8 cellular contexts compared by ENCODE assay signal in genomic region chr11:9613118-9613829, GRCh38. TPM values are rescaled to one million over a fixed set of nuclear protein-coding genes. Genes with fewer than 3 reads are reported as not detected.
A peak's percentile ranks its signal among the peaks of the same experiment; 100 is the strongest.
DNase-seq lines count a peak whose midpoint lies in the region; ATAC-seq and TF ChIP-seq lines count a peak whose summit lies in the region.

No MANE protein-coding gene starts in this region.

- no peaks in the 10 kb centered on the region for H3K36me3 Mint-ChIP-seq in neural progenitor cell

- H3K79me2 ChIP-seq in Loucy (ENCODE audit: insufficient read depth, low read length) (no peaks in the 10 kb centered on the region), neural progenitor cell (ENCODE audit: low read depth) (no peaks in the 10 kb centered on the region)

- peak overlapping the region; percentile 95 for H3K4me2 ChIP-seq in Loucy (ENCODE audit: low read depth, low read length, poor library complexity, severe bottlenecking)
- peak overlapping the region; percentile 81 for H3K4me2 ChIP-seq in neural progenitor cell

- TF ChIP-seq CTCF in Loucy (conservative IDR thresholded peaks at IDR 0.05; ENCODE audit: low read length) (peak; percentile 99), foreskin keratinocyte (conservative IDR thresholded peaks at IDR 0.05) (peak; percentile 99), neural progenitor cell (IDR thresholded peaks at IDR 0.05) (peak; percentile 94)

- peak overlapping the region; percentile 78 for H3K27ac Mint-ChIP-seq in neural progenitor cell

- H3K9me3 ChIP-seq in Loucy (ENCODE audit: insufficient read depth, low read depth, low read length) (no peaks in the 10 kb centered on the region), neural progenitor cell (ENCODE audit: low read depth) (no peaks in the 10 kb centered on the region)

- peak overlapping the region; percentile 90 for H3K4me3 ChIP-seq in Loucy (ENCODE audit: low read length, poor library complexity, severe bottlenecking)
- peak overlapping the region; percentile 47 for H3K4me3 ChIP-seq in neural progenitor cell

- H3K9ac ChIP-seq in Loucy (ENCODE audit: low read depth, low read length, poor library complexity, severe bottlenecking), result peak overlapping the region; percentile 77
- no peak overlapping the region for H3K9ac ChIP-seq in neural progenitor cell

- H2AFZ ChIP-seq in Loucy (ENCODE audit: low read length), result peak overlapping the region; percentile 93
- H2AFZ ChIP-seq in neural progenitor cell (replicated peaks), result peak overlapping the region; percentile 90

- H3K27me3 Mint-ChIP-seq in neural progenitor cell (ENCODE audit: insufficient read depth, low read depth), result peaks cover 4% of the 10 kb centered on the region

- H3K4me1 Mint-ChIP-seq in neural progenitor cell, result peaks cover 16% of the 10 kb centered on the region

- H3K36me3 ChIP-seq in Loucy (ENCODE audit: insufficient read depth, low read length) (no peaks in the 10 kb centered on the region), neural progenitor cell (no peaks in the 10 kb centered on the region)

- H4K20me1 ChIP-seq in Loucy (ENCODE audit: insufficient read depth, low read length, poor library complexity, severe bottlenecking), result no peaks in the 10 kb centered on the region
- H4K20me1 ChIP-seq in neural progenitor cell (ENCODE audit: low read depth), result no peaks in the 10 kb centered on the region

- H3F3A ChIP-seq in Loucy (ENCODE audit: low read depth), result no peaks in the 10 kb centered on the region
- peaks cover 23% of the 10 kb centered on the region for H3F3A ChIP-seq in neural progenitor cell (ENCODE audit: low read depth)

- ATAC-seq in foreskin keratinocyte, result peak; percentile 72

- DNase-seq in ELF-1 (ENCODE audit: low read depth, low spot score) (peak; percentile 96), GOT3 (lab: John Stamatoyannopoulos, UW) (peak; percentile 56), SHP77 (lab: John Stamatoyannopoulos, UW) (peak; percentile 63 to 69), foreskin keratinocyte (peak; percentile 87 to 95), neural progenitor cell (ENCODE audit: low spot score) (peak; percentile 94), stromal cell of bone marrow (ENCODE audit: low read depth) (peak; percentile 91)
- DNase-seq in activated gamma-delta T cell treated with anti-CD3 and anti-CD28 coated beads, Interleukin-2, amount 50 U/mL, for 16 hours (ENCODE audit: low read depth), result peak; percentile 77

- H3K27ac ChIP-seq in foreskin keratinocyte (peak overlapping the region; percentile 92), neural progenitor cell (no peak overlapping the region)

- H3K9me2 ChIP-seq in Loucy (replicated peaks; ENCODE audit: low read depth, low read length), result no peaks in the 10 kb centered on the region

- no peaks in the 10 kb centered on the region for H3K9me3 Mint-ChIP-seq in neural progenitor cell

- H3K4me3 Mint-ChIP-seq in neural progenitor cell, result peak overlapping the region; percentile 85

- H3K4me1 ChIP-seq in Loucy (ENCODE audit: insufficient read depth, low read length, poor library complexity, severe bottlenecking) (peaks cover 21% of the 10 kb centered on the region), foreskin keratinocyte (peaks cover 10% of the 10 kb centered on the region), neural progenitor cell (peaks cover 10% of the 10 kb centered on the region)

- H3K27me3 ChIP-seq in Loucy (ENCODE audit: insufficient read depth, low read length, poor library complexity, severe bottlenecking) (no peaks in the 10 kb centered on the region), foreskin keratinocyte (no peaks in the 10 kb centered on the region), neural progenitor cell (peaks cover 7% of the 10 kb centered on the region)

RNA-seq across cellular contexts. Expression of gene WEE1, which starts 39.8 kb away (rescaled TPM):
- total RNA-seq in foreskin keratinocyte (39.6 and 43.6 TPM in 2 replicates), neural progenitor cell (ENCODE audit: low replicate concordance) (123 and 156 TPM in 2 replicates)
- polyA plus RNA-seq in foreskin keratinocyte, result 10.3 and 14.2 TPM in 2 replicates

RNA-seq across cellular contexts. Expression of gene SWAP70, which starts 50.6 kb away (rescaled TPM):
- 31.5 and 31.7 TPM in 2 replicates for total RNA-seq in foreskin keratinocyte
- 9.5 and 10.6 TPM in 2 replicates for polyA plus RNA-seq in foreskin keratinocyte
- total RNA-seq in neural progenitor cell (ENCODE audit: low replicate concordance), result 18.3 and 25.5 TPM in 2 replicates
